20 cellular contexts compared by ENCODE assay signal in genomic region chr12:112153181-112153899, GRCh38. TPM values are rescaled to one million over a fixed set of nuclear protein-coding genes. Genes with fewer than 3 reads are reported as not detected.
DNase-seq lines count a peak whose midpoint lies in the region; ATAC-seq and TF ChIP-seq lines count a peak whose summit lies in the region.
"Had no signal": no experiment of that assay in that cellular context is flagged by ENCODE, and none has a peak within 500 bp of the region (broad histone marks: within the 10 kb centered on the region; RNA-seq: fewer than 3 reads in every experiment).

No MANE protein-coding gene starts in this region.

- H2BK20ac ChIP-seq in H9 (ENCODE audit: low read depth, low read length, poor library complexity, severe bottlenecking), result no peak overlapping the region

- peaks cover 4% of the 10 kb centered on the region for H3K4me1 ChIP-seq in CD4-positive, CD25-positive, alpha-beta regulatory T cell (ENCODE audit: control insufficient read depth, insufficient read depth, low read length, poor library complexity, severe bottlenecking)
- H3K4me1 ChIP-seq in H9 (ENCODE audit: insufficient read depth, low read length), result no peaks in the 10 kb centered on the region
- H3K4me1 ChIP-seq: adrenal gland, upper lobe of left lung had no signal

- no peaks in the 10 kb centered on the region for H3K79me1 ChIP-seq in H9 (ENCODE audit: insufficient read depth, low read depth, low read length, poor library complexity, severe bottlenecking)

- H3K14ac ChIP-seq in H9 (ENCODE audit: insufficient read depth, low read length), result no peak overlapping the region

- H3K9ac ChIP-seq in H9 (ENCODE audit: extremely low read depth, insufficient read length, low read length), result no peak overlapping the region

- no peak overlapping the region for H2BK120ac ChIP-seq in H9 (ENCODE audit: low read depth, low read length, poor library complexity, severe bottlenecking)

- no peaks in the 10 kb centered on the region for H3K79me2 ChIP-seq in H9 (ENCODE audit: insufficient read depth, low read length)

- H2AK5ac ChIP-seq in H9 (ENCODE audit: insufficient read length, low read length), result no peak overlapping the region

- no peak overlapping the region for H4K91ac ChIP-seq in H9 (ENCODE audit: insufficient read length, low read depth, low read length)

- no peaks in the 10 kb centered on the region for H4K20me1 ChIP-seq in H9 (ENCODE audit: control insufficient read depth, insufficient read depth, insufficient read length)

- peaks cover 14 to 26% (median 21%) of the 10 kb centered on the region in 4 donors for H3K4me1 Mint-ChIP-seq in CD4-positive, CD25-positive, alpha-beta regulatory T cell
- no peaks in the 10 kb centered on the region for H3K4me1 Mint-ChIP-seq in H9
- peaks cover 2% of the 10 kb centered on the region for H3K4me1 Mint-ChIP-seq in osteocyte (ENCODE audit: unreplicated experiment)

- no peak for TF ChIP-seq CTCF in H9 (conservative IDR thresholded peaks at IDR 0.05)
- no peak for TF ChIP-seq CTCF in osteocyte (IDR thresholded peaks at IDR 0.05)

- no peak overlapping the region for H3T11ph ChIP-seq in H9 (ENCODE audit: low read length)

- no peak overlapping the region for H4K5ac ChIP-seq in H9 (ENCODE audit: insufficient read length, low read depth, low read length)

- no peak overlapping the region for H4K8ac ChIP-seq in H9 (replicated peaks; ENCODE audit: insufficient read length, low read depth, low read length)

- no peak overlapping the region for H2AFZ ChIP-seq in H9 (ENCODE audit: low read length)

- no peak overlapping the region for H3K4me2 ChIP-seq in H9 (ENCODE audit: insufficient read depth, insufficient read length, low read length)

- H3K27ac Mint-ChIP-seq in CD4-positive, CD25-positive, alpha-beta regulatory T cell, result peak overlapping the region; percentile 38 to 72 (median 52)
- H3K27ac Mint-ChIP-seq in H9 (peak overlapping the region in 1 of 3 experiments; percentile 71; a peak in 2 of 7 replicates), osteocyte (ENCODE audit: unreplicated experiment) (no peak overlapping the region)
- H3K27ac Mint-ChIP-seq: activated CD8-positive, alpha-beta memory T cell treated with anti-CD3 and anti-CD28 coated beads, Interleukin-2, amount 10 ng/mL, durations not matched to agents 7 days and 5 days had no signal

- no peak overlapping the region for H3K4me3 ChIP-seq in CD4-positive, CD25-positive, alpha-beta regulatory T cell (ENCODE audit: low read depth, low read length)
- H3K4me3 ChIP-seq: adrenal gland, upper lobe of left lung had no signal

- H3K9me3 ChIP-seq in CD4-positive, CD25-positive, alpha-beta regulatory T cell (ENCODE audit: control insufficient read depth in 2 of 2, low read length in 2 of 2), result peaks cover 3 to 5% of the 10 kb centered on the region in 2 experiments
- no peaks in the 10 kb centered on the region for H3K9me3 ChIP-seq in H9 (ENCODE audit: control insufficient read depth, low read depth, low read length)
- H3K9me3 ChIP-seq: adrenal gland, upper lobe of left lung had no signal

- H3K4ac ChIP-seq in H9 (ENCODE audit: low read depth, low read length), result no peak overlapping the region

- no peaks in the 10 kb centered on the region for H3K27me3 ChIP-seq in CD4-positive, CD25-positive, alpha-beta regulatory T cell (ENCODE audit: control insufficient read depth, insufficient read depth, low read length)
- no peaks in the 10 kb centered on the region for H3K27me3 ChIP-seq in H9 (ENCODE audit: insufficient read depth, low read length)
- H3K27me3 ChIP-seq: adrenal gland, upper lobe of left lung had no signal

- no peak for DNase-seq in CD4-positive, CD25-positive, alpha-beta regulatory T cell
- peak; percentile 20 for DNase-seq in H9
- DNase-seq in ecto neural progenitor cell (ENCODE audit: low spot score), result peak; percentile 43
- peak; percentile 63 for DNase-seq in osteocyte (ENCODE audit: extremely low spot score, unreplicated experiment)
- DNase-seq in EL, result no peak
- no peak for DNase-seq in T-helper 9 cell
- no peak for DNase-seq in NCI-H1105 (lab: John Stamatoyannopoulos, UW)
- DNase-seq: activated CD4-positive, alpha-beta T cell treated with anti-CD3 and anti-CD28 coated beads for 1 hour; erythroblast; HCEC 1CT; Karpas-422; kidney; mammary epithelial cell; NCI-H2081; stimulated activated CD4-positive, alpha-beta T cell treated with anti-CD3 and anti-CD28 coated beads, Interleukin-2, amount 100 ng/mL, for 24 hours; stimulated activated naive CD8-positive, alpha-beta T cell treated with anti-CD3 and anti-CD28 coated beads, Interleukin-15, amount 100 ng/mL, for 72 hours had no signal

- H3K23ac ChIP-seq in H9 (ENCODE audit: insufficient read length, low read depth, low read length), result no peak overlapping the region

- no peak overlapping the region for H3K18ac ChIP-seq in H9 (ENCODE audit: insufficient read length, low read depth, low read length)

- peaks cover 2 to 33% (median 11%) of the 10 kb centered on the region in 7 donors for H3K9me3 Mint-ChIP-seq in CD4-positive, CD25-positive, alpha-beta regulatory T cell
- H3K9me3 Mint-ChIP-seq in H9 (peaks cover 6 to 17% of the 10 kb centered on the region in 2 experiments), osteocyte (ENCODE audit: unreplicated experiment) (peaks cover 25% of the 10 kb centered on the region)

- H3K23me2 ChIP-seq in H9 (ENCODE audit: insufficient read length, low read depth, low read length, poor library complexity, severe bottlenecking), result no peaks in the 10 kb centered on the region

- no CpG with 5 or more reads among the region's 11 CpGs for WGBS in H9 (ENCODE audit: extremely low coverage, insufficient read length, low lambda C conversion rate)

- peaks cover 57% of the 10 kb centered on the region for H3K36me3 ChIP-seq in CD4-positive, CD25-positive, alpha-beta regulatory T cell (ENCODE audit: control insufficient read depth, insufficient read depth, low read length)

- peaks cover 68% of the 10 kb centered on the region for H3K36me3 Mint-ChIP-seq in CD4-positive, CD25-positive, alpha-beta regulatory T cell
- H3K36me3 Mint-ChIP-seq in H9 (ENCODE audit: insufficient read depth in 1 of 3, low read depth in 3 of 3), result peaks cover 51 to 86% (median 75%) of the 10 kb centered on the region in 3 experiments
- H3K36me3 Mint-ChIP-seq in osteocyte (ENCODE audit: unreplicated experiment), result peaks cover 73% of the 10 kb centered on the region

- H3K27ac ChIP-seq in CD4-positive, CD25-positive, alpha-beta regulatory T cell (ENCODE audit: insufficient read depth, low read length, poor library complexity, severe bottlenecking), result no peak overlapping the region
- no peak overlapping the region for H3K27ac ChIP-seq in H9 (ENCODE audit: insufficient read length, low read depth, low read length)
- H3K27ac ChIP-seq: adrenal gland, upper lobe of left lung had no signal

- no peak overlapping the region for H2BK5ac ChIP-seq in H9 (ENCODE audit: insufficient read length, low read length)

- no peaks in the 10 kb centered on the region for H3K27me3 Mint-ChIP-seq in CD4-positive, CD25-positive, alpha-beta regulatory T cell
- H3K27me3 Mint-ChIP-seq in H9 (ENCODE audit: low read depth), result no peaks in the 10 kb centered on the region
- no peaks in the 10 kb centered on the region for H3K27me3 Mint-ChIP-seq in osteocyte (ENCODE audit: unreplicated experiment)
- H3K27me3 Mint-ChIP-seq: activated CD8-positive, alpha-beta memory T cell treated with anti-CD3 and anti-CD28 coated beads, Interleukin-2, amount 10 ng/mL, durations not matched to agents 7 days and 5 days; stimulated activated naive CD8-positive, alpha-beta T cell treated with anti-CD3 and anti-CD28 coated beads, Interleukin-15, amount 100 ng/mL, for 72 hours had no signal

- H3K4me3 Mint-ChIP-seq in CD4-positive, CD25-positive, alpha-beta regulatory T cell, result no peak overlapping the region
- H3K4me3 Mint-ChIP-seq in H9, result no peak overlapping the region
- no peak overlapping the region for H3K4me3 Mint-ChIP-seq in osteocyte (ENCODE audit: unreplicated experiment)
- H3K4me3 Mint-ChIP-seq: activated CD8-positive, alpha-beta memory T cell treated with anti-CD3 and anti-CD28 coated beads, Interleukin-2, amount 10 ng/mL, durations not matched to agents 7 days and 5 days; stimulated activated naive CD8-positive, alpha-beta T cell treated with anti-CD3 and anti-CD28 coated beads, Interleukin-15, amount 100 ng/mL, for 72 hours had no signal

- no peak for ATAC-seq in CD4-positive, CD25-positive, alpha-beta regulatory T cell (ENCODE audit: low read depth in 2 of 2)
- no peak for ATAC-seq in GM21423 (IDR thresholded peaks at IDR 0.05; ENCODE audit: unreplicated experiment)
- ATAC-seq: activated CD8-positive, alpha-beta memory T cell treated with anti-CD3 and anti-CD28 coated beads, Interleukin-2, amount 10 ng/mL, durations not matched to agents 7 days and 5 days; stimulated activated naive CD8-positive, alpha-beta T cell treated with anti-CD3 and anti-CD28 coated beads, Interleukin-15, amount 100 ng/mL, for 72 hours had no signal

- H2BK15ac ChIP-seq in H9 (ENCODE audit: low read depth, low read length), result no peak overlapping the region

- no peak overlapping the region for H3K56ac ChIP-seq in H9 (ENCODE audit: insufficient read length, low read depth, low read length)

- H2BK12ac ChIP-seq in H9 (ENCODE audit: insufficient read length, low read depth, low read length), result no peak overlapping the region

RNA-seq across cellular contexts. Expression of gene TRAFD1, which starts 28.0 kb away (rescaled TPM):
- 43.4 TPM for total RNA-seq in CD4-positive, CD25-positive, alpha-beta regulatory T cell
- 10 to 100 TPM; 73.5 to 95.7 (median 83.0) TPM for polyA plus RNA-seq in CD4-positive, CD25-positive, alpha-beta regulatory T cell
- total RNA-seq in H9 (2021) (32.0 and 32.9 TPM in 2 replicates), osteocyte (34.8 and 38.9 TPM in 2 replicates)

RNA-seq across cellular contexts. Expression of gene NAA25, which starts 44.8 kb away (rescaled TPM):
- 27.9 TPM for total RNA-seq in CD4-positive, CD25-positive, alpha-beta regulatory T cell
- polyA plus RNA-seq in CD4-positive, CD25-positive, alpha-beta regulatory T cell, result 10 to 100 TPM in 3 of 4 donors, 1 to 10 TPM in 1; 8.0 to 19.0 (median 12.6) TPM
- total RNA-seq in H9 (2021) (54.3 and 57.1 TPM in 2 replicates), osteocyte (20.0 and 22.7 TPM in 2 replicates)

Comparison
In these comparisons a context has a peak if more than half of its experiments do, and no peak if none do; other contexts are left out.
1. DNase-seq: peak in H9 (single experiment), ecto neural progenitor cell (single experiment) and osteocyte (single experiment); none in CD4-positive, CD25-positive, alpha-beta regulatory T cell (0 of 3), EL (single experiment), T-helper 9 cell (single experiment) and NCI-H1105 (single experiment).